ENCODE assay signal across 12 cellular contexts in genomic region chr3:24351779-24352469, GRCh38.
DNase-seq lines count a peak whose midpoint lies in the region; ATAC-seq and TF ChIP-seq lines count a peak whose summit lies in the region.
"Had no signal": no experiment of that assay in that cellular context is flagged by ENCODE, and none has a peak within 500 bp of the region (broad histone marks: within the 10 kb centered on the region; RNA-seq: fewer than 3 reads in every experiment).

No MANE protein-coding gene starts in this region.

- H3K9me2 ChIP-seq in hepatocyte (replicated peaks; ENCODE audit: insufficient read depth) (no peaks in the 10 kb centered on the region), PC-9 (ENCODE audit: insufficient read depth) (no peaks in the 10 kb centered on the region)

- H3K27ac ChIP-seq in mammary epithelial cell (ENCODE audit: insufficient read depth, low read depth, low read length) (no peak overlapping the region), hepatocyte (peak overlapping the region; percentile 33), PC-9 (no peak overlapping the region)

- ATAC-seq in sciatic nerve (peak; percentile 97), HG03521 (IDR thresholded peaks at IDR 0.05; ENCODE audit: unreplicated experiment) (no peak), GM21825 (IDR thresholded peaks at IDR 0.05; ENCODE audit: unreplicated experiment) (no peak)

- H4K20me1 ChIP-seq in mammary epithelial cell (ENCODE audit: insufficient read depth, low read length) (no peaks in the 10 kb centered on the region), hepatocyte (ENCODE audit: insufficient read depth, poor library complexity, severe bottlenecking) (no peaks in the 10 kb centered on the region), PC-9 (ENCODE audit: insufficient read depth) (no peaks in the 10 kb centered on the region)

- H3K79me2 ChIP-seq in mammary epithelial cell (ENCODE audit: insufficient read depth, low read length) (no peaks in the 10 kb centered on the region), hepatocyte (peaks cover 24% of the 10 kb centered on the region), PC-9 (ENCODE audit: low read depth) (no peaks in the 10 kb centered on the region)

- dilution Hi-C loops in mammary epithelial cell (cut with HindIII; ENCODE audit: low sequenced_read_pairs): no loop called here

- CTCF ChIA-PET in mammary epithelial cell (lab: Charles Lee; ENCODE audit: low non-redundant PET): no interaction called here
- CTCF ChIA-PET in PC-9 (lab: Charles Lee): no interaction called here

- no peak overlapping the region for H3K4me2 ChIP-seq in mammary epithelial cell (ENCODE audit: insufficient read depth, low read depth, low read length)
- H3K4me2 ChIP-seq in hepatocyte: no peak overlapping the region
- H3K4me2 ChIP-seq in PC-9: no peak overlapping the region

- TF ChIP-seq CTCF in mammary epithelial cell (conservative IDR thresholded peaks at IDR 0.05 in 1 of 2, IDR thresholded peaks at IDR 0.05 in 1 of 2; ENCODE audit: extremely low read depth in 1 of 2, insufficient read depth in 1 of 2, low read depth in 1 of 2, low read length in 2 of 2) (no peak), hepatocyte (IDR thresholded peaks at IDR 0.05; ENCODE audit: poor library complexity) (no peak), PC-9 (conservative IDR thresholded peaks at IDR 0.05) (no peak)

- in situ Hi-C loops in mammary epithelial cell (cut with MboI; ENCODE audit: low sequenced_read_pairs in 2 of 2): no loop called here

- no peak overlapping the region for H3K9ac ChIP-seq in mammary epithelial cell (ENCODE audit: insufficient read depth, low read length)

- H3K4me3 ChIP-seq in mammary epithelial cell (replicated peaks in 1 of 3; ENCODE audit: insufficient read depth in 1 of 3, low read depth in 2 of 3, low read length in 3 of 3) (no peak overlapping the region), hepatocyte (no peak overlapping the region), PC-9 (no peak overlapping the region)
- H3K4me3 ChIP-seq: esophagus squamous epithelium, lung had no signal

- H3K27me3 ChIP-seq in mammary epithelial cell (ENCODE audit: insufficient read depth, low read length): no peaks in the 10 kb centered on the region
- H3K27me3 ChIP-seq in hepatocyte: no peaks in the 10 kb centered on the region
- no peaks in the 10 kb centered on the region for H3K27me3 ChIP-seq in PC-9 (ENCODE audit: insufficient read depth, low read depth)
- H3K27me3 ChIP-seq: esophagus squamous epithelium had no signal

- WGBS in mammary epithelial cell (ENCODE audit: low coverage, missing lambda C conversion rate): 24% methylated on average over 4 of the region's 4 CpGs
- 67% methylated on average over 4 of the region's 4 CpGs for WGBS in hepatocyte (ENCODE audit: low lambda C conversion rate, missing lambda C conversion rate)

- peaks cover 5% of the 10 kb centered on the region for H3K4me1 ChIP-seq in mammary epithelial cell (ENCODE audit: insufficient read depth, low read length)
- H3K4me1 ChIP-seq in hepatocyte (ENCODE audit: insufficient read depth): peaks cover 6% of the 10 kb centered on the region
- peaks cover 2% of the 10 kb centered on the region for H3K4me1 ChIP-seq in PC-9 (replicated peaks; ENCODE audit: insufficient read depth)

- H3F3A ChIP-seq in PC-9 (ENCODE audit: insufficient read depth, low read depth): no peaks in the 10 kb centered on the region

- POLR2A ChIA-PET in PC-9 (lab: Charles Lee; ENCODE audit: unreplicated experiment): interaction anchor here (0.6 kb wide), 1 partner anchor 422 kb away, joined by 3 read pairs; no protein-coding TSS in a partner anchor

- intact Hi-C loops in mammary epithelial cell (cut with micrococcal nuclease): no loop called here
- intact Hi-C loops in sciatic nerve (cut with DNase I): no loop called here
- intact Hi-C loops in PC-9 (cut with micrococcal nuclease; ENCODE audit: unreplicated experiment): no loop called here

- BruUV-seq in mammary epithelial cell (replicated peaks; lab: Mats Ljungman, UMichigan): no TSS peak
- no TSS peak for BruUV-seq in PC-9 (replicated peaks; lab: Mats Ljungman, UMichigan)

- H3K9me3 ChIP-seq in mammary epithelial cell (replicated peaks; ENCODE audit: insufficient read depth, low read length) (no peaks in the 10 kb centered on the region), hepatocyte (ENCODE audit: low read depth) (no peaks in the 10 kb centered on the region), PC-9 (ENCODE audit: insufficient read depth, low read depth) (no peaks in the 10 kb centered on the region; the same call in 1 of the 2 replicates)
- H3K9me3 ChIP-seq: esophagus squamous epithelium had no signal

- peak; percentile 12 for DNase-seq in GM03348 (ENCODE audit: low spot score)
- DNase-seq in mammary epithelial cell: no peak
- no peak for DNase-seq in hepatocyte (ENCODE audit: low spot score)
- DNase-seq in sciatic nerve (ENCODE audit: low spot score): peak; percentile 74
- no peak for DNase-seq in PC-9
- no peak for DNase-seq in D341Med (ENCODE audit: low spot score)
- DNase-seq: esophagus squamous epithelium; Karpas-422; stimulated activated CD8-positive, alpha-beta memory T cell treated with anti-CD3 and anti-CD28 coated beads, Interleukin-4, amount 100 ng/mL, for 48 hours had no signal

- H3K36me3 ChIP-seq in mammary epithelial cell (ENCODE audit: insufficient read depth, low read length) (no peaks in the 10 kb centered on the region), hepatocyte (replicated peaks; ENCODE audit: insufficient read depth, low read depth) (no peaks in the 10 kb centered on the region), PC-9 (ENCODE audit: low read depth) (no peaks in the 10 kb centered on the region)
- H3K36me3 ChIP-seq: esophagus squamous epithelium had no signal

- H2AFZ ChIP-seq in mammary epithelial cell (ENCODE audit: low read depth, low read length): peak overlapping the region; percentile 34
- no peak overlapping the region for H2AFZ ChIP-seq in hepatocyte
- H2AFZ ChIP-seq in PC-9: no peak overlapping the region

Comparison
In these comparisons a context has a peak if more than half of its experiments do, and no peak if none do; other contexts are left out.
1. DNase-seq: peak in GM03348 (single experiment) and sciatic nerve (single experiment); none in mammary epithelial cell (single experiment), hepatocyte (single experiment), PC-9 (0 of 2) and D341Med (single experiment).